Comparison of ENCODE assay signal across 1 cellular context in the genomic region with DNA sequence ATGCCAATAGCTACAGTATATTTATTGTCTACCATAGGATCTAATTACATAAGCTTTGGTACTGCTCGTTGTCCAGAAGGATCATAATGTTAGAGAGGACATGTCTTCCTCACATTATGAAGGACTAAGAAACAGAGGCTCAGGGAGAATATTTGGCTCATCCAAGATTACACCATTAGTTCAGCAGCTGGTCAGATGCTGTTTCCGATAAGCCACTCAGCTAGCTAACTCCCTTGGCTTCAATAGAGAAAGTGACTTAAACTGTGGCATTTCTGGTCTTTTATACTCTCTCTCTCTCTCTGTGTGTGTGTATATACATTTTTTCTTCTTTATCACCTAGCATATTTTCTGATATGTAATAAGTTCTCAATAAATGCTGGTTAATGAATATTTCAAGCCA.
A peak's percentile ranks its signal among the peaks of the same experiment; 100 is the strongest.
TF ChIP-seq lines count a peak whose summit lies in the region.

No MANE protein-coding gene starts in this region.

TF ChIP-seq in K562, 482 proteins besides CTCF, POLR2A, EP300 and RAD21 (continued from another document):
- TF ChIP-seq CBX8 (IDR thresholded peaks at IDR 0.05; ENCODE audit: borderline replicate concordance, extremely low read depth, low read depth, low read length, poor library complexity, severe bottlenecking) = no peak
- TF ChIP-seq MXI1 (IDR thresholded peaks at IDR 0.05; ENCODE audit: low read depth, low read length) = no peak
- TF ChIP-seq, protein P1, sequence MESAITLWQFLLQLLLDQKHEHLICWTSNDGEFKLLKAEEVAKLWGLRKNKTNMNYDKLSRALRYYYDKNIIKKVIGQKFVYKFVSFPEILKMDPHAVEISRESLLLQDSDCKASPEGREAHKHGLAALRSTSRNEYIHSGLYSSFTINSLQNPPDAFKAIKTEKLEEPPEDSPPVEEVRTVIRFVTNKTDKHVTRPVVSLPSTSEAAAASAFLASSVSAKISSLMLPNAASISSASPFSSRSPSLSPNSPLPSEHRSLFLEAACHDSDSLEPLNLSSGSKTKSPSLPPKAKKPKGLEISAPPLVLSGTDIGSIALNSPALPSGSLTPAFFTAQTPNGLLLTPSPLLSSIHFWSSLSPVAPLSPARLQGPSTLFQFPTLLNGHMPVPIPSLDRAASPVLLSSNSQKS (CRISPR knock-in tag; IDR thresholded peaks at IDR 0.05) = no peak
- 0 out of 4 replicates have a peak, but pooled peaks of 1 of the 2 experiments have one; percentile 31 for TF ChIP-seq ZNF639 (CRISPR knock-in tag; conservative IDR thresholded peaks at IDR 0.05 in 1 of 2, IDR thresholded peaks at IDR 0.05 in 1 of 2)
- TF ChIP-seq ZNF79 (CRISPR knock-in tag; IDR thresholded peaks at IDR 0.05; ENCODE audit: low read depth) = no peak
- TF ChIP-seq NRF1 (conservative IDR thresholded peaks at IDR 0.05 in 1 of 2, IDR thresholded peaks at IDR 0.05 in 1 of 2) = no peak
- no peak for TF ChIP-seq FOXP1 (CRISPR knock-in tag; IDR thresholded peaks at IDR 0.05)
- no peak for TF ChIP-seq NFE2 (IDR thresholded peaks at IDR 0.05; ENCODE audit: low read depth)
- no peak for TF ChIP-seq ZC3H11A (IDR thresholded peaks at IDR 0.05; ENCODE audit: low read depth, low read length)
- no peak for TF ChIP-seq DNMT1 (IDR thresholded peaks at IDR 0.05)
- no peak for TF ChIP-seq CBFA2T3 (IDR thresholded peaks at IDR 0.05)
- 0 out of 2 replicates have a peak, but pooled peaks have one; percentile 11 for TF ChIP-seq ZNF24 (IDR thresholded peaks at IDR 0.05)
- TF ChIP-seq CEBPG (CRISPR knock-in tag; IDR thresholded peaks at IDR 0.05) = no peak
- 0 out of 4 replicates have a peak, but pooled peaks of 1 of the 2 experiments have one; percentile 11 for TF ChIP-seq CEBPG (tag; conservative IDR thresholded peaks at IDR 0.05 in 1 of 2, IDR thresholded peaks at IDR 0.05 in 1 of 2)
- no peak for TF ChIP-seq ZNF134 (CRISPR knock-in tag; conservative IDR thresholded peaks at IDR 0.05)
